1 cellular context compared by ENCODE assay signal in the genomic region with DNA sequence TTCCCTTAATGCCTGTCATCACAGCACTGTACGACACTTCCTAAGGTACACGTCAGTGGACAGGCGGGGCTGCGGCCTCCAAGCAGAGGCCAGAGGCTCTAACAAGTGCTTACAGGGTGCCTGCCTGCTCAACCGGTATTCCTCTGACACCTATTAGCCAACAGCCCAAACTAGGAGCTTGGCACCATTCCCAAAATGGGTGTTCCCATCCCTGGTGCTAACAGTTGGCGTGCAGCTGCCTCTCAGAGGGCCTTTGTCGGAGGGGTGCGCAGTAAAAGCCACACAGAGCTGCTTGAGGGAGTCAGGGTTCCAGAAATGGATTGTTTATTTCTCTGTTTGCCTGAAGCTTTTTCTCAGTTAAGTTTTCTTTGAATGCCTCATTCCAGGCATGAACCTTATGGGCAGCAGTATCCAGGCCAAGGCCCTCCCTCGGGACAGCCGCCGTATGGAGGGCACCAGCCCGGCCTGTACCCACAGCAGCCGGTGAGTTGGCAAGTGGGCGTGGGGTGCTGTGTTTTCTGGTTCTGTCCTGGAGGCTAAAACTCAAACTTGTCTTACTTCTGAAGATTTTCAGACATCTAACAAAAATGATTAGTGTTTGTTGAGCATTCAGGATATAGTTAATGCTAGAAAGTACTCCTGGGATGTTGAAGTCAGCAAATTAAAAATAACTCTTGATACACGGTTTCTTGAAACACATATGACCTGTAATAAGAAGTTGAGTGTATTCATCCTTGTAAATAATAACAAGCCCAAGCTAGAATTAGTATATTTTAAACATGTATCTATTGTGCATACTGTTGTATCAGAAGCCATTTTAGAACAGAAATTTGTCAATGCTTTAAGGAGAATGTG.
TF ChIP-seq lines count a peak whose summit lies in the region.

No MANE protein-coding gene starts in this region.

TF ChIP-seq in GM23338, 12 proteins besides CTCF, POLR2A, EP300 and RAD21 (continued from another document):
- TF ChIP-seq, protein P1, sequence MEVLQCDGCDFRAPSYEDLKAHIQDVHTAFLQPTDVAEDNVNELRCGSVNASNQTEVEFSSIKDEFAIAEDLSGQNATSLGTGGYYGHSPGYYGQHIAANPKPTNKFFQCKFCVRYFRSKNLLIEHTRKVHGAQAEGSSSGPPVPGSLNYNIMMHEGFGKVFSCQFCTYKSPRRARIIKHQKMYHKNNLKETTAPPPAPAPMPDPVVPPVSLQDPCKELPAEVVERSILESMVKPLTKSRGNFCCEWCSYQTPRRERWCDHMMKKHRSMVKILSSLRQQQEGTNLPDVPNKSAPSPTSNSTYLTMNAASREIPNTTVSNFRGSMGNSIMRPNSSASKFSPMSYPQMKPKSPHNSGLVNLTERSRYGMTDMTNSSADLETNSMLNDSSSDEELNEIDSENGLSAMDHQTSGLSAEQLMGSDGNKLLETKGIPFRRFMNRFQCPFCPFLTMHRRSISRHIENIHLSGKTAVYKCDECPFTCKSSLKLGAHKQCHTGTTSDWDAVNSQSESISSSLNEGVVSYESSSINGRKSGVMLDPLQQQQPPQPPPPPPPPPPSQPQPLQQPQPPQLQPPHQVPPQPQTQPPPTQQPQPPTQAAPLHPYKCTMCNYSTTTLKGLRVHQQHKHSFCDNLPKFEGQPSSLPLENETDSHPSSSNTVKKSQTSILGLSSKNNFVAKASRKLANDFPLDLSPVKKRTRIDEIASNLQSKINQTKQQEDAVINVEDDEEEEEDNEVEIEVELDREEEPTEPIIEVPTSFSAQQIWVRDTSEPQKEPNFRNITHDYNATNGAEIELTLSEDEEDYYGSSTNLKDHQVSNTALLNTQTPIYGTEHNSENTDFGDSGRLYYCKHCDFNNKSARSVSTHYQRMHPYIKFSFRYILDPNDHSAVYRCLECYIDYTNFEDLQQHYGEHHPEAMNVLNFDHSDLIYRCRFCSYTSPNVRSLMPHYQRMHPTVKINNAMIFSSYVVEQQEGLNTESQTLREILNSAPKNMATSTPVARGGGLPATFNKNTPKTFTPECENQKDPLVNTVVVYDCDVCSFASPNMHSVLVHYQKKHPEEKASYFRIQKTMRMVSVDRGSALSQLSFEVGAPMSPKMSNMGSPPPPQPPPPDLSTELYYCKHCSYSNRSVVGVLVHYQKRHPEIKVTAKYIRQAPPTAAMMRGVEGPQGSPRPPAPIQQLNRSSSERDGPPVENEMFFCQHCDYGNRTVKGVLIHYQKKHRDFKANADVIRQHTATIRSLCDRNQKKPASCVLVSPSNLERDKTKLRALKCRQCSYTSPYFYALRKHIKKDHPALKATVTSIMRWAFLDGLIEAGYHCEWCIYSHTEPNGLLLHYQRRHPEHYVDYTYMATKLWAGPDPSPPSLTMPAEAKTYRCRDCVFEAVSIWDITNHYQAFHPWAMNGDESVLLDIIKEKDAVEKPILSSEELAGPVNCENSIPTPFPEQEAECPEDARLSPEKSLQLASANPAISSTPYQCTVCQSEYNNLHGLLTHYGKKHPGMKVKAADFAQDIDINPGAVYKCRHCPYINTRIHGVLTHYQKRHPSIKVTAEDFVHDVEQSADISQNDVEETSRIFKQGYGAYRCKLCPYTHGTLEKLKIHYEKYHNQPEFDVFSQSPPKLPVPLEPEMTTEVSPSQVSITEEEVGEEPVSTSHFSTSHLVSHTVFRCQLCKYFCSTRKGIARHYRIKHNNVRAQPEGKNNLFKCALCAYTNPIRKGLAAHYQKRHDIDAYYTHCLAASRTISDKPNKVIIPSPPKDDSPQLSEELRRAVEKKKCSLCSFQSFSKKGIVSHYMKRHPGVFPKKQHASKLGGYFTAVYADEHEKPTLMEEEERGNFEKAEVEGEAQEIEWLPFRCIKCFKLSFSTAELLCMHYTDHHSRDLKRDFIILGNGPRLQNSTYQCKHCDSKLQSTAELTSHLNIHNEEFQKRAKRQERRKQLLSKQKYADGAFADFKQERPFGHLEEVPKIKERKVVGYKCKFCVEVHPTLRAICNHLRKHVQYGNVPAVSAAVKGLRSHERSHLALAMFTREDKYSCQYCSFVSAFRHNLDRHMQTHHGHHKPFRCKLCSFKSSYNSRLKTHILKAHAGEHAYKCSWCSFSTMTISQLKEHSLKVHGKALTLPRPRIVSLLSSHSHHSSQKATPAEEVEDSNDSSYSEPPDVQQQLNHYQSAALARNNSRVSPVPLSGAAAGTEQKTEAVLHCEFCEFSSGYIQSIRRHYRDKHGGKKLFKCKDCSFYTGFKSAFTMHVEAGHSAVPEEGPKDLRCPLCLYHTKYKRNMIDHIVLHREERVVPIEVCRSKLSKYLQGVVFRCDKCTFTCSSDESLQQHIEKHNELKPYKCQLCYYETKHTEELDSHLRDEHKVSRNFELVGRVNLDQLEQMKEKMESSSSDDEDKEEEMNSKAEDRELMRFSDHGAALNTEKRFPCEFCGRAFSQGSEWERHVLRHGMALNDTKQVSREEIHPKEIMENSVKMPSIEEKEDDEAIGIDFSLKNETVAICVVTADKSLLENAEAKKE (CRISPR knock-in tag; IDR thresholded peaks at IDR 0.05): no peak
- TF ChIP-seq, protein P2, sequence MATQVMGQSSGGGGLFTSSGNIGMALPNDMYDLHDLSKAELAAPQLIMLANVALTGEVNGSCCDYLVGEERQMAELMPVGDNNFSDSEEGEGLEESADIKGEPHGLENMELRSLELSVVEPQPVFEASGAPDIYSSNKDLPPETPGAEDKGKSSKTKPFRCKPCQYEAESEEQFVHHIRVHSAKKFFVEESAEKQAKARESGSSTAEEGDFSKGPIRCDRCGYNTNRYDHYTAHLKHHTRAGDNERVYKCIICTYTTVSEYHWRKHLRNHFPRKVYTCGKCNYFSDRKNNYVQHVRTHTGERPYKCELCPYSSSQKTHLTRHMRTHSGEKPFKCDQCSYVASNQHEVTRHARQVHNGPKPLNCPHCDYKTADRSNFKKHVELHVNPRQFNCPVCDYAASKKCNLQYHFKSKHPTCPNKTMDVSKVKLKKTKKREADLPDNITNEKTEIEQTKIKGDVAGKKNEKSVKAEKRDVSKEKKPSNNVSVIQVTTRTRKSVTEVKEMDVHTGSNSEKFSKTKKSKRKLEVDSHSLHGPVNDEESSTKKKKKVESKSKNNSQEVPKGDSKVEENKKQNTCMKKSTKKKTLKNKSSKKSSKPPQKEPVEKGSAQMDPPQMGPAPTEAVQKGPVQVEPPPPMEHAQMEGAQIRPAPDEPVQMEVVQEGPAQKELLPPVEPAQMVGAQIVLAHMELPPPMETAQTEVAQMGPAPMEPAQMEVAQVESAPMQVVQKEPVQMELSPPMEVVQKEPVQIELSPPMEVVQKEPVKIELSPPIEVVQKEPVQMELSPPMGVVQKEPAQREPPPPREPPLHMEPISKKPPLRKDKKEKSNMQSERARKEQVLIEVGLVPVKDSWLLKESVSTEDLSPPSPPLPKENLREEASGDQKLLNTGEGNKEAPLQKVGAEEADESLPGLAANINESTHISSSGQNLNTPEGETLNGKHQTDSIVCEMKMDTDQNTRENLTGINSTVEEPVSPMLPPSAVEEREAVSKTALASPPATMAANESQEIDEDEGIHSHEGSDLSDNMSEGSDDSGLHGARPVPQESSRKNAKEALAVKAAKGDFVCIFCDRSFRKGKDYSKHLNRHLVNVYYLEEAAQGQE (IDR thresholded peaks at IDR 0.05; ENCODE audit: unreplicated experiment): no peak
- TF ChIP-seq JUNB (IDR thresholded peaks at IDR 0.05; ENCODE audit: unreplicated experiment): no peak
- TF ChIP-seq ZNF114 (CRISPR knock-in tag; IDR thresholded peaks at IDR 0.05): no peak
- TF ChIP-seq EZH2 (IDR thresholded peaks at IDR 0.05; ENCODE audit: low read depth, unreplicated experiment): no peak
- TF ChIP-seq ZNF331 (CRISPR knock-in tag; IDR thresholded peaks at IDR 0.05; ENCODE audit: low read depth): no peak
- TF ChIP-seq STAT1 (IDR thresholded peaks at IDR 0.05; ENCODE audit: unreplicated experiment): no peak
- TF ChIP-seq, protein P3, sequence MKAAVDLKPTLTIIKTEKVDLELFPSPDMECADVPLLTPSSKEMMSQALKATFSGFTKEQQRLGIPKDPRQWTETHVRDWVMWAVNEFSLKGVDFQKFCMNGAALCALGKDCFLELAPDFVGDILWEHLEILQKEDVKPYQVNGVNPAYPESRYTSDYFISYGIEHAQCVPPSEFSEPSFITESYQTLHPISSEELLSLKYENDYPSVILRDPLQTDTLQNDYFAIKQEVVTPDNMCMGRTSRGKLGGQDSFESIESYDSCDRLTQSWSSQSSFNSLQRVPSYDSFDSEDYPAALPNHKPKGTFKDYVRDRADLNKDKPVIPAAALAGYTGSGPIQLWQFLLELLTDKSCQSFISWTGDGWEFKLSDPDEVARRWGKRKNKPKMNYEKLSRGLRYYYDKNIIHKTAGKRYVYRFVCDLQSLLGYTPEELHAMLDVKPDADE (IDR thresholded peaks at IDR 0.05): no peak
- TF ChIP-seq CREB1 (CRISPR knock-in tag; IDR thresholded peaks at IDR 0.05; ENCODE audit: low read depth): no peak
- no peak for TF ChIP-seq NANOG (IDR thresholded peaks at IDR 0.05; ENCODE audit: borderline replicate concordance)
